In the genomic region with DNA sequence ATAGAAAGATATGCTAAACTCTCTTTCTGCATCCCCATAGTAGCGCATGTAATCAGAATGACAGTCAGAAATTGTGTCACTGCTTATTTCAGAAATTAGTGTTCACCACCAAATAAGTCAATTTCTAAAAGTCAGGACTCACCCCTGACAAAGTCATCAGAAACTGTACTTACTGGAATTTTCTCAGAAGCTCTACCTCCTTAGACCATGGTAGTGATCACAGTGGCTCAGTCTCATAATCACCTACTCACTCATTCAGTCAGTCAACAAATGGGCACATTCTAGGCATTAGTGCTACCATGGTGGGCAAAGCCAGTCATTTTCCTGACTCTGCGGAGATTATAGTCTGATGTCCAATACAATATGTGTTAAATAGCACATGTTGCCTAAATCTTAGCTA, we compare ENCODE assay signal across 21 cellular contexts. TPM values are rescaled to one million over a fixed set of nuclear protein-coding genes. Genes with fewer than 3 reads are reported as not detected.
DNase-seq lines count a peak whose midpoint lies in the region; ATAC-seq and TF ChIP-seq lines count a peak whose summit lies in the region.
"Had no signal": no experiment of that assay in that cellular context is flagged by ENCODE, and none has a peak within 500 bp of the region (broad histone marks: within the 10 kb centered on the region; RNA-seq: fewer than 3 reads in every experiment).

No MANE protein-coding gene starts in this region.

- no peaks in the 10 kb centered on the region for H3K27me3 Mint-ChIP-seq in activated CD4-positive, alpha-beta T cell treated with anti-CD3 and anti-CD28 coated beads for 36 hours
- H3K27me3 Mint-ChIP-seq in activated T-cell treated with anti-CD3 and anti-CD28 coated beads, Interleukin-2, amount 50 U/mL, for 4 hours (ENCODE audit: low read depth), result no peaks in the 10 kb centered on the region
- no peaks in the 10 kb centered on the region for H3K27me3 Mint-ChIP-seq in activated T-cell treated with anti-CD3 and anti-CD28 coated beads, Interleukin-2, amount 50 U/mL, for 24 hours
- H3K27me3 Mint-ChIP-seq in stimulated activated naive CD8-positive, alpha-beta T cell treated with anti-CD3 and anti-CD28 coated beads, Interleukin-15, amount 100 ng/mL, for 72 hours, result no peaks in the 10 kb centered on the region

- DNase-seq in activated CD4-positive, alpha-beta T cell treated with anti-CD3 and anti-CD28 coated beads for 36 hours, result no peak
- no peak for DNase-seq in activated CD4-positive, alpha-beta T cell treated with anti-CD3 and anti-CD28 coated beads, Interleukin-2, amount 50 U/mL, for 1 hour
- no peak for DNase-seq in activated T-cell treated with anti-CD3 and anti-CD28 coated beads, Interleukin-2, amount 50 U/mL, for 4 hours
- DNase-seq in activated T-cell treated with anti-CD3 and anti-CD28 coated beads, Interleukin-2, amount 50 U/mL, for 24 hours, result no peak
- DNase-seq in neuronal stem cell (ENCODE audit: low spot score) (no peak), superior temporal gyrus (ENCODE audit: extremely low spot score) (no peak), esophagus squamous epithelium (lab: John Stamatoyannopoulos, UW) (no peak)
- no peak for DNase-seq in stimulated activated naive CD8-positive, alpha-beta T cell treated with anti-CD3 and anti-CD28 coated beads, Interleukin-15, amount 100 ng/mL, for 72 hours
- DNase-seq: Caco-2; CD4-positive, CD25-positive, alpha-beta regulatory T cell; CD8-positive, alpha-beta T cell; DMS153; DND-41; H9 had no signal

- H2BK5ac ChIP-seq in neuronal stem cell (ENCODE audit: low read length), result no peak overlapping the region

- peaks cover 4% of the 10 kb centered on the region for H3K4me1 Mint-ChIP-seq in activated CD4-positive, alpha-beta T cell treated with anti-CD3 and anti-CD28 coated beads for 36 hours
- peaks cover 8% of the 10 kb centered on the region for H3K4me1 Mint-ChIP-seq in activated T-cell treated with anti-CD3 and anti-CD28 coated beads, Interleukin-2, amount 50 U/mL, for 4 hours (ENCODE audit: low read depth)
- H3K4me1 Mint-ChIP-seq in activated T-cell treated with anti-CD3 and anti-CD28 coated beads, Interleukin-2, amount 50 U/mL, for 24 hours (ENCODE audit: low read depth), result peaks cover 8% of the 10 kb centered on the region
- peaks cover 12% of the 10 kb centered on the region for H3K4me1 Mint-ChIP-seq in stimulated activated naive CD8-positive, alpha-beta T cell treated with anti-CD3 and anti-CD28 coated beads, Interleukin-15, amount 100 ng/mL, for 72 hours
- H3K4me1 Mint-ChIP-seq: B cell had no signal

- H3K36me3 Mint-ChIP-seq in activated CD4-positive, alpha-beta T cell treated with anti-CD3 and anti-CD28 coated beads for 36 hours (ENCODE audit: low read depth), result no peaks in the 10 kb centered on the region
- H3K36me3 Mint-ChIP-seq in activated T-cell treated with anti-CD3 and anti-CD28 coated beads, Interleukin-2, amount 50 U/mL, for 4 hours (ENCODE audit: insufficient read depth), result no peaks in the 10 kb centered on the region
- H3K36me3 Mint-ChIP-seq in activated T-cell treated with anti-CD3 and anti-CD28 coated beads, Interleukin-2, amount 50 U/mL, for 24 hours (ENCODE audit: low read depth), result no peaks in the 10 kb centered on the region
- H3K36me3 Mint-ChIP-seq: CD4-positive, CD25-positive, alpha-beta regulatory T cell; CD8-positive, alpha-beta T cell had no signal

- intact Hi-C loops in activated CD4-positive, alpha-beta T cell treated with anti-CD3 and anti-CD28 coated beads for 36 hours (cut with DNase I, micrococcal nuclease), result loop anchor here in 1 of 2 experiments (2.0 kb wide), 1 partner anchor 20 kb away; no protein-coding TSS in a partner anchor
- intact Hi-C loops in esophagus squamous epithelium (cut with DNase I), result no loop called here

- no peaks in the 10 kb centered on the region for H3K27me3 ChIP-seq in neuronal stem cell (ENCODE audit: control insufficient read depth in 3 of 3, insufficient read depth in 3 of 3, low read depth in 1 of 3, low read length in 3 of 3)
- H3K27me3 ChIP-seq in esophagus squamous epithelium, result no peaks in the 10 kb centered on the region
- H3K27me3 ChIP-seq: BLaER1 had no signal

- H3K4me3 ChIP-seq in neuronal stem cell (ENCODE audit: low read length in 2 of 2), result no peak overlapping the region
- no peak overlapping the region for H3K4me3 ChIP-seq in esophagus squamous epithelium
- H3K4me3 ChIP-seq: BLaER1, GM12878, GM23338 had no signal

- TF ChIP-seq POLR2A in esophagus squamous epithelium (IDR thresholded peaks at IDR 0.05), result no peak

- no peak overlapping the region for H3K4ac ChIP-seq in neuronal stem cell (ENCODE audit: low read length)

- no peak overlapping the region for H3K4me3 Mint-ChIP-seq in activated CD4-positive, alpha-beta T cell treated with anti-CD3 and anti-CD28 coated beads for 36 hours
- H3K4me3 Mint-ChIP-seq in activated T-cell treated with anti-CD3 and anti-CD28 coated beads, Interleukin-2, amount 50 U/mL, for 4 hours, result no peak overlapping the region
- no peak overlapping the region for H3K4me3 Mint-ChIP-seq in activated T-cell treated with anti-CD3 and anti-CD28 coated beads, Interleukin-2, amount 50 U/mL, for 24 hours
- H3K4me3 Mint-ChIP-seq in stimulated activated naive CD8-positive, alpha-beta T cell treated with anti-CD3 and anti-CD28 coated beads, Interleukin-15, amount 100 ng/mL, for 72 hours, result no peak overlapping the region
- H3K4me3 Mint-ChIP-seq: B cell; CD4-positive, CD25-positive, alpha-beta regulatory T cell; CD8-positive, alpha-beta T cell; GM23338; H9 had no signal

- H3K27ac ChIP-seq in neuronal stem cell (replicated peaks; ENCODE audit: low read length) (no peak overlapping the region), esophagus squamous epithelium (no peak overlapping the region)
- H3K27ac ChIP-seq: 22Rv1, BLaER1, C4-2B had no signal

- no peak overlapping the region for H3K27ac Mint-ChIP-seq in activated CD4-positive, alpha-beta T cell treated with anti-CD3 and anti-CD28 coated beads for 36 hours
- H3K27ac Mint-ChIP-seq in activated T-cell treated with anti-CD3 and anti-CD28 coated beads, Interleukin-2, amount 50 U/mL, for 24 hours, result no peak overlapping the region
- no peak overlapping the region for H3K27ac Mint-ChIP-seq in stimulated activated naive CD8-positive, alpha-beta T cell treated with anti-CD3 and anti-CD28 coated beads, Interleukin-15, amount 100 ng/mL, for 72 hours
- H3K27ac Mint-ChIP-seq: B cell; CD4-positive, CD25-positive, alpha-beta regulatory T cell; CD8-positive, alpha-beta T cell; GM23338; H9 had no signal

- CTCF ChIA-PET in activated CD4-positive, alpha-beta T cell treated with anti-CD3 and anti-CD28 coated beads for 36 hours (lab: Charles Lee), result interaction anchor here (0.6 to 1.3 kb wide), 3 partner anchors 12 to 26 kb away, joined by 3 read pairs; no protein-coding TSS in a partner anchor

- peak overlapping the region; percentile 60 for H3K9ac ChIP-seq in neuronal stem cell (ENCODE audit: low read depth, low read length, poor library complexity)
- H3K9ac ChIP-seq: BLaER1 had no signal

- no peak overlapping the region for H2AFZ ChIP-seq in neuronal stem cell (ENCODE audit: low read length)
- H2AFZ ChIP-seq: GM23338 had no signal

- no peak overlapping the region for H3K14ac ChIP-seq in neuronal stem cell (ENCODE audit: low read length)

- no peak overlapping the region for H2AK5ac ChIP-seq in neuronal stem cell (ENCODE audit: low read depth, low read length)

- H4K91ac ChIP-seq in neuronal stem cell (ENCODE audit: low read depth, low read length, poor library complexity), result no peak overlapping the region

- no peak overlapping the region for H3K4me2 ChIP-seq in neuronal stem cell (ENCODE audit: insufficient read depth, low read length, poor library complexity, severe bottlenecking)
- H3K4me2 ChIP-seq: BLaER1, GM23338 had no signal

- H2BK15ac ChIP-seq in neuronal stem cell (ENCODE audit: low read length), result no peak overlapping the region

- POLR2A ChIA-PET in activated CD4-positive, alpha-beta T cell treated with anti-CD3 and anti-CD28 coated beads for 36 hours (lab: Charles Lee), result no interaction called here

- H4K8ac ChIP-seq in neuronal stem cell (ENCODE audit: low read depth, low read length), result no peak overlapping the region

- no peak overlapping the region for H2BK12ac ChIP-seq in neuronal stem cell (ENCODE audit: low read length)

- no peak overlapping the region for H2BK120ac ChIP-seq in neuronal stem cell (ENCODE audit: low read depth, low read length)

- H3K36me3 ChIP-seq in neuronal stem cell (replicated peaks in 1 of 2; ENCODE audit: control insufficient read depth in 2 of 2, insufficient read depth in 2 of 2, low read length in 2 of 2) (no peaks in the 10 kb centered on the region), esophagus squamous epithelium (no peaks in the 10 kb centered on the region)
- H3K36me3 ChIP-seq: BLaER1 had no signal

- no CpG with 5 or more reads among the region's 2 CpGs for WGBS in neuronal stem cell (ENCODE audit: extremely low coverage in 2 of 2, insufficient read length in 2 of 2, insufficient replicate concordance in 1 of 2), 2 donors
- 86 to 96% methylated on average over 2 of the region's 2 CpGs for WGBS in esophagus squamous epithelium, 2 donors

- no peaks in the 10 kb centered on the region for H3K79me1 ChIP-seq in neuronal stem cell (ENCODE audit: low read depth, low read length)

- H3K23ac ChIP-seq in neuronal stem cell (ENCODE audit: low read depth, low read length, poor library complexity), result no peak overlapping the region

- H3K9me3 Mint-ChIP-seq in activated CD4-positive, alpha-beta T cell treated with anti-CD3 and anti-CD28 coated beads for 36 hours (ENCODE audit: low read depth), result no peaks in the 10 kb centered on the region
- no peaks in the 10 kb centered on the region for H3K9me3 Mint-ChIP-seq in activated T-cell treated with anti-CD3 and anti-CD28 coated beads, Interleukin-2, amount 50 U/mL, for 4 hours
- H3K9me3 Mint-ChIP-seq in activated T-cell treated with anti-CD3 and anti-CD28 coated beads, Interleukin-2, amount 50 U/mL, for 24 hours, result no peaks in the 10 kb centered on the region
- H3K9me3 Mint-ChIP-seq in stimulated activated naive CD8-positive, alpha-beta T cell treated with anti-CD3 and anti-CD28 coated beads, Interleukin-15, amount 100 ng/mL, for 72 hours, result no peaks in the 10 kb centered on the region
- H3K9me3 Mint-ChIP-seq: CD8-positive, alpha-beta T cell; GM23338; H9 had no signal

- no peak for TF ChIP-seq CTCF in esophagus squamous epithelium (IDR thresholded peaks at IDR 0.05)

- peak; percentile 93 for ATAC-seq in activated CD4-positive, alpha-beta T cell treated with anti-CD3 and anti-CD28 coated beads for 36 hours
- peak; percentile 23 to 72 for ATAC-seq in activated T-cell treated with anti-CD3 and anti-CD28 coated beads, Interleukin-2, amount 50 U/mL, for 4 hours
- ATAC-seq in stimulated activated naive CD8-positive, alpha-beta T cell treated with anti-CD3 and anti-CD28 coated beads, Interleukin-15, amount 100 ng/mL, for 72 hours, result peak; percentile 26
- ATAC-seq: CD8-positive, alpha-beta T cell; GM12878; GM23338; HCT116 had no signal

- no peaks in the 10 kb centered on the region for H3K4me1 ChIP-seq in neuronal stem cell (ENCODE audit: control insufficient read depth in 2 of 2, insufficient read depth in 1 of 2, low read depth in 1 of 2, low read length in 2 of 2)
- H3K4me1 ChIP-seq in esophagus squamous epithelium, result peaks cover 0 to 8% (median 0%) of the 10 kb centered on the region in 3 donors

- H3K9me3 ChIP-seq in neuronal stem cell (replicated peaks in 1 of 2; ENCODE audit: control insufficient read depth in 2 of 2, insufficient read depth in 1 of 2, low read depth in 1 of 2, low read length in 2 of 2) (peaks cover 0 to 2% of the 10 kb centered on the region in 2 donors), esophagus squamous epithelium (no peaks in the 10 kb centered on the region)
- H3K9me3 ChIP-seq: BLaER1, Caco-2 had no signal

- no peak overlapping the region for H3K18ac ChIP-seq in neuronal stem cell (ENCODE audit: low read length)

RNA-seq across cellular contexts. Expression of a gene that starts 22.0 kb away (rescaled TPM):
- 1 to 10 TPM; 2.1 to 2.3 TPM for total RNA-seq in activated CD4-positive, alpha-beta T cell treated with anti-CD3 and anti-CD28 coated beads for 36 hours
- 1 to 10 TPM in 1 of 3 donors, under 1 TPM in 2; 0.27 to 1.3 (median 0.66) TPM for total RNA-seq in activated T-cell treated with anti-CD3 and anti-CD28 coated beads, Interleukin-2, amount 50 U/mL, for 4 hours
- polyA plus RNA-seq in neuronal stem cell (2013, experiment 1 of 2), result 14.2 TPM
- 15.3 TPM for polyA plus RNA-seq in neuronal stem cell (2013, experiment 2 of 2)
- total RNA-seq in esophagus squamous epithelium, result 1 to 10 TPM in 3 of 4 donors, under 1 TPM in 1; 0.44 to 4.7 (median 1.7) TPM
- total RNA-seq: Caco-2; CD4-positive, CD25-positive, alpha-beta regulatory T cell; CD8-positive, alpha-beta T cell had no signal
- polyA plus RNA-seq: CD4-positive, CD25-positive, alpha-beta regulatory T cell had no signal

Comparison
In these comparisons a context has a peak if more than half of its experiments do, and no peak if none do; other contexts are left out.
1. ATAC-seq: peak in every context shown above with its lines; median percentile 93 in activated CD4-positive, alpha-beta T cell treated with anti-CD3 and anti-CD28 coated beads for 36 hours; 48 in activated T-cell treated with anti-CD3 and anti-CD28 coated beads, Interleukin-2, amount 50 U/mL, for 4 hours; 26 in stimulated activated naive CD8-positive, alpha-beta T cell treated with anti-CD3 and anti-CD28 coated beads, Interleukin-15, amount 100 ng/mL, for 72 hours.